Comparison of ENCODE assay signal across 1 cellular context in the genomic region with DNA sequence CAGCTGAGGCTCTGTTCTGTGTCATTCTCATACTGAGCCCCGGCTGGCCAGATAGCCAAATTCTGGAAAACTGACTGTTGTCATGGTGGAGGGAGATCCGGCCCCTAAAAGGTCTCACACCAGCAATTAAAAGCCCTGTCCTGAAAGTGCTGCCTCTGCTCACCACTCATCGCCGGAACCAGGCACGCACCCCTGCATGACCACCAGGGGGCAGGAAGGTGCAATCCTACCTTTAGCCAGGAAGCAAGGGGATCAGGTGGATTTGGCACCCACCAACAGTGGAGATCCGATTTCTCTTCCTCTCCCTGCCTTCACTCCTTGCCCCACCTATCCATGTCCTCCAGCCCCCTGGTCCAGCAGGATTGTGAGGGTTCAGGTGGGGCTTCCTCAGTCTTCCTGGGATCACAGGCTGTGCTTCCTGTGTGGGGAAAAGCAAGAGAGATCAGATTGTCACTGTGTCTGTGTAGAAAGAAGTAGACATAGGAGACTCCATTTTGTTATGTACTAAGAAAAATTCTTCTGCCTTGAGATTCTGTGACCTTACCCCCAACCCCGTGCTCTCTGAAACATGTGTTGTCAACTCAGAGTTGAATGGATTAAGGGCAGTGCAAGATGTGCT.
TF ChIP-seq lines count a peak whose summit lies in the region.

No MANE protein-coding gene starts in this region.

TF ChIP-seq in endothelial cell of umbilical vein, 7 proteins besides CTCF, POLR2A, EP300 and RAD21:
- TF ChIP-seq, protein P1, sequence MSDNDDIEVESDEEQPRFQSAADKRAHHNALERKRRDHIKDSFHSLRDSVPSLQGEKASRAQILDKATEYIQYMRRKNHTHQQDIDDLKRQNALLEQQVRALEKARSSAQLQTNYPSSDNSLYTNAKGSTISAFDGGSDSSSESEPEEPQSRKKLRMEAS (IDR thresholded peaks at IDR 0.05; ENCODE audit: insufficient read depth, insufficient read length): no peak
- TF ChIP-seq JUN (IDR thresholded peaks at IDR 0.05; ENCODE audit: borderline replicate concordance, insufficient read depth, insufficient read length, low read depth) (no peak), MYC (IDR thresholded peaks at IDR 0.05; ENCODE audit: low read depth, low read length) (no peak), POLR2AphosphoS5 (IDR thresholded peaks at IDR 0.05; ENCODE audit: insufficient read depth, low read depth, low read length) (no peak), GATA2 (IDR thresholded peaks at IDR 0.05; ENCODE audit: insufficient read depth, insufficient read length, low read depth, low read length) (no peak), EZH2 (IDR thresholded peaks at IDR 0.05; ENCODE audit: borderline replicate concordance, low read depth, low read length, severe bottlenecking) (no peak), FOS (IDR thresholded peaks at IDR 0.05; ENCODE audit: borderline replicate concordance, insufficient read depth, low read length) (no peak)
